In genomic region chr3:170414202-170414663, GRCh38 we compare ENCODE assay signal across 8 cellular contexts. TPM values are rescaled to one million over a fixed set of nuclear protein-coding genes. Genes with fewer than 3 reads are reported as not detected.
A peak's percentile ranks its signal among the peaks of the same experiment; 100 is the strongest.
DNase-seq lines count a peak whose midpoint lies in the region; ATAC-seq, FAIRE-seq and TF ChIP-seq lines count a peak whose summit lies in the region.

No MANE protein-coding gene starts in this region.

- H4K20me1 ChIP-seq in Loucy (ENCODE audit: insufficient read depth, low read length, poor library complexity, severe bottlenecking) = no peaks in the 10 kb centered on the region
- no peaks in the 10 kb centered on the region for H4K20me1 ChIP-seq in K562 (replicated peaks; ENCODE audit: control insufficient read depth, insufficient read depth, low read length)

- in situ Hi-C loops in K562 (cut with MboI) = no loop called here

- peak; percentile 99 for TF ChIP-seq RAD21 in K562 (CRISPR knock-in tag; conservative IDR thresholded peaks at IDR 0.05 in 1 of 2, IDR thresholded peaks at IDR 0.05 in 1 of 2)

- H3K4me1 ChIP-seq in Loucy (ENCODE audit: insufficient read depth, low read length, poor library complexity, severe bottlenecking) (no peaks in the 10 kb centered on the region), Peyer's patch (peaks cover 4 to 13% (median 7%) of the 10 kb centered on the region in 4 donors), K562 (replicated peaks in 1 of 2; ENCODE audit: control insufficient read depth in 2 of 2, insufficient read depth in 2 of 2, low read length in 2 of 2) (peaks cover 0 to 9% of the 10 kb centered on the region in 2 experiments; a peak in 1 of 5 replicates)

- no peak overlapping the region for H3K9ac ChIP-seq in Loucy (ENCODE audit: low read depth, low read length, poor library complexity, severe bottlenecking)
- no peak overlapping the region for H3K9ac ChIP-seq in K562 (ENCODE audit: insufficient read depth in 1 of 2, low read depth in 2 of 2, low read length in 2 of 2)

- peak; percentile 99 for TF ChIP-seq CTCF in Loucy (conservative IDR thresholded peaks at IDR 0.05; ENCODE audit: low read length)
- TF ChIP-seq CTCF in Peyer's patch (IDR thresholded peaks at IDR 0.05) = peak; percentile 57 to 97 (median 88)
- peak; percentile 91 to 98 (median 93) for TF ChIP-seq CTCF in K562 (IDR thresholded peaks at IDR 0.05 in 2 of 3, conservative IDR thresholded peaks at IDR 0.05 in 1 of 3; ENCODE audit: insufficient read depth in 2 of 3, low read depth in 1 of 3, low read length in 3 of 3)

- no TSS peak for BruUV-seq in K562 (replicated peaks; lab: Mats Ljungman, UMichigan)

- peak; percentile 61 for ATAC-seq in GM18907 (IDR thresholded peaks at IDR 0.05; ENCODE audit: unreplicated experiment)
- ATAC-seq in K562 = peak; percentile 85
- ATAC-seq in GM18505 (IDR thresholded peaks at IDR 0.05; ENCODE audit: unreplicated experiment) = no peak

- H3K9me3 ChIP-seq in Loucy (ENCODE audit: insufficient read depth, low read depth, low read length) = no peaks in the 10 kb centered on the region
- no peaks in the 10 kb centered on the region for H3K9me3 ChIP-seq in Peyer's patch
- no peaks in the 10 kb centered on the region for H3K9me3 ChIP-seq in K562 (replicated peaks; ENCODE audit: control insufficient read depth, insufficient read depth, low read depth, low read length)

- no peaks in the 10 kb centered on the region for H3K9me2 ChIP-seq in Loucy (replicated peaks; ENCODE audit: low read depth, low read length)

- no peak for TF ChIP-seq EP300 in K562 (IDR thresholded peaks at IDR 0.05; ENCODE audit: low read length)

- H2AFZ ChIP-seq in Loucy (ENCODE audit: low read length) (no peak overlapping the region), K562 (ENCODE audit: low read depth, low read length) (no peak overlapping the region)

- H3K27ac ChIP-seq in Peyer's patch = no peak overlapping the region
- H3K27ac ChIP-seq in K562 (ENCODE audit: extremely low read depth, low read depth, low read length) = no peak overlapping the region

- H3K4me2 ChIP-seq in Loucy (ENCODE audit: low read depth, low read length, poor library complexity, severe bottlenecking) = no peak overlapping the region
- H3K4me2 ChIP-seq in K562 (ENCODE audit: insufficient read depth, low read length) = no peak overlapping the region

- CTCF ChIA-PET in K562 (lab: Yijun Ruan, JAX; ENCODE audit: low intra/inter-chr PET ratio) = interaction anchor here (0.9 to 2.2 kb wide), 6 partner anchors 104 to 434 kb away, joined by 3 to 13 read pairs (median 8); no protein-coding TSS in a partner anchor

- H3K4me3 ChIP-seq in Loucy (ENCODE audit: low read length, poor library complexity, severe bottlenecking) (no peak overlapping the region), Peyer's patch (no peak overlapping the region), K562 (no peak overlapping the region)

- POLR2A ChIA-PET in K562 (lab: Yijun Ruan, JAX) = interaction anchor here (0.6 to 1.5 kb wide), 9 partner anchors 10 to 839 kb away, joined by 3 to 8 read pairs (median 3); partner anchors contain the start of gene RPL22L1

- 30% methylated on average over 5 of the region's 5 CpGs for WGBS in K562 (ENCODE audit: insufficient coverage, low coverage, missing lambda C conversion rate)

- DNase-seq in CMK (ENCODE audit: low read depth) (peak; percentile 25), Peyer's patch (peak in 1 of 3 donors; percentile 58), K562 (ENCODE audit: extremely low read depth in 1 of 4, low spot score in 3 of 4) (peak; percentile 58 to 75 (median 63)), iPS-NIHi7 (ENCODE audit: extremely low spot score) (peak; percentile 69)
- DNase-seq in stimulated activated CD4-positive, alpha-beta T cell treated with anti-CD3 and anti-CD28 coated beads, Interleukin-15, amount 100 ng/mL, for 24 hours = peak; percentile 41

- H3F3A ChIP-seq in Loucy (ENCODE audit: low read depth) = no peaks in the 10 kb centered on the region

- FAIRE-seq in K562 (lab: Jason Lieb, UNC) = peak; percentile 77

- no peaks in the 10 kb centered on the region for H3K36me3 ChIP-seq in Loucy (ENCODE audit: insufficient read depth, low read length)
- no peaks in the 10 kb centered on the region for H3K36me3 ChIP-seq in Peyer's patch
- no peaks in the 10 kb centered on the region for H3K36me3 ChIP-seq in K562 (ENCODE audit: control insufficient read depth, insufficient read depth, low read length)

- no peaks in the 10 kb centered on the region for H3K27me3 ChIP-seq in Loucy (ENCODE audit: insufficient read depth, low read length, poor library complexity, severe bottlenecking)
- H3K27me3 ChIP-seq in Peyer's patch = peaks cover 0 to 6% of the 10 kb centered on the region in 2 donors
- no peaks in the 10 kb centered on the region for H3K27me3 ChIP-seq in K562 (ENCODE audit: control insufficient read depth in 2 of 2, insufficient read depth in 2 of 2, low read length in 2 of 2)

- H3K79me2 ChIP-seq in Loucy (ENCODE audit: insufficient read depth, low read length) (no peaks in the 10 kb centered on the region), K562 (ENCODE audit: control insufficient read depth, insufficient read depth, low read length) (no peaks in the 10 kb centered on the region)

- TF ChIP-seq POLR2A in Peyer's patch (IDR thresholded peaks at IDR 0.05) (no peak), K562 (conservative IDR thresholded peaks at IDR 0.05) (no peak), GM18505 (IDR thresholded peaks at IDR 0.05; ENCODE audit: borderline replicate concordance, extremely low read depth, insufficient read depth, insufficient read length) (no peak)

- intact Hi-C loops in K562 (cut with micrococcal nuclease) = loop anchor here (1.0 to 5.0 kb wide), 9 partner anchors 85 to 652 kb away; no protein-coding TSS in a partner anchor

- no peaks in the 10 kb centered on the region for H3K9me1 ChIP-seq in K562 (ENCODE audit: control insufficient read depth, insufficient read depth, low read length)

TF ChIP-seq in K562, 482 proteins besides CTCF, POLR2A, EP300 and RAD21 (continues in another document):
- TF ChIP-seq CBX5 (IDR thresholded peaks at IDR 0.05; ENCODE audit: borderline replicate concordance, low read depth) = no peak
- 0 out of 4 replicates have a peak, but pooled peaks of 1 of the 2 experiments have one; percentile 28 for TF ChIP-seq ARNT (IDR thresholded peaks at IDR 0.05)
- TF ChIP-seq CREM (IDR thresholded peaks at IDR 0.05; ENCODE audit: low read depth) = 0 out of 2 replicates have a peak, but pooled peaks have one; percentile 4
- TF ChIP-seq KLF16 (IDR thresholded peaks at IDR 0.05) = peak; percentile 62
- TF ChIP-seq SUPT5H (IDR thresholded peaks at IDR 0.05) = no peak
- no peak for TF ChIP-seq ZNF76 (CRISPR knock-in tag; IDR thresholded peaks at IDR 0.05; ENCODE audit: borderline replicate concordance)
- no peak for TF ChIP-seq ZNF740 (CRISPR knock-in tag; IDR thresholded peaks at IDR 0.05)
- no peak for TF ChIP-seq ZNF740 (tag; IDR thresholded peaks at IDR 0.05)

RNA-seq across cellular contexts. Expression of gene CLDN11, which starts 4.4 kb away (rescaled TPM):
- 10 to 100 TPM in 1 of 4 donors, 1 to 10 TPM in 3; 4.1 to 16.6 (median 5.0) TPM for total RNA-seq in Peyer's patch
- total RNA-seq in K562 (2011; cell fraction: chromatin; rRNA removed; ENCODE audit: low replicate concordance) = 0.25 and 0.30 TPM in 2 replicates
- 0.67 and 0.79 TPM in 2 replicates for total RNA-seq in K562 (2011; cell fraction: nucleolus; rRNA removed)
- 0.76 and 0.95 TPM in 2 replicates for total RNA-seq in K562 (2011; cell fraction: nucleoplasm; rRNA removed)
- 0.37 and 0.41 TPM in 2 replicates for total RNA-seq in K562 (2014; rRNA removed)
- total RNA-seq in K562 (2014; rRNA removed; fragmentation: Illumina TruSeq; extraction: Trizol) = 0.16 and 0.18 TPM in 2 replicates
- total RNA-seq in K562 (2015; rRNA removed; fragmentation: Illumina TruSeq; extraction: Trizol) = 0.26 and 0.33 TPM in 2 replicates
- 0.24 and 0.42 TPM in 2 replicates for total RNA-seq in K562 (2021)
- not detected in 2 replicates for polyA plus RNA-seq in K562 (2011; rRNA removed)
- 0.22 TPM in 1 of 2 replicates, not detected in the other for polyA plus RNA-seq in K562 (2011; cell fraction: cytosol; rRNA removed)
- polyA plus RNA-seq in K562 (2011; cell fraction: nucleus; rRNA removed) = not detected in 2 replicates
- polyA plus RNA-seq in K562 (2012) = 0.17 and 0.42 TPM in 2 replicates
- 0.17 and 0.18 TPM in 2 replicates for polyA plus RNA-seq in K562 (2014; fragmentation: Illumina TruSeq; extraction: Trizol)
- polyA plus RNA-seq in K562 (2014; fragmentation: Nextera tagmentation; extraction: Ambion mirVana) = under 1 TPM; 0.14 to 0.15 TPM
- polyA plus RNA-seq in K562 (2014; rRNA removed) = 0.05 and 0.16 TPM in 2 replicates
- polyA minus RNA-seq in K562 (2011; rRNA and poly(A)+ RNA removed) = 0.32 TPM in 1 of 2 replicates, not detected in the other
- polyA minus RNA-seq in K562 (2011; cell fraction: cytosol; rRNA and poly(A)+ RNA removed) = 0.57 TPM in 1 of 2 replicates, not detected in the other
- not detected in 2 replicates for polyA minus RNA-seq in K562 (2011; cell fraction: nucleus; rRNA and poly(A)+ RNA removed)

RNA-seq across cellular contexts. Expression of gene SKIL, which starts 56.7 kb away (rescaled TPM):
- 10 to 100 TPM; 22.5 to 78.4 (median 43.5) TPM for total RNA-seq in Peyer's patch
- total RNA-seq in K562 (2011; cell fraction: chromatin; rRNA removed; ENCODE audit: low replicate concordance) = 19.4 and 45.9 TPM in 2 replicates
- 7.0 and 9.3 TPM in 2 replicates for total RNA-seq in K562 (2011; cell fraction: nucleolus; rRNA removed)
- total RNA-seq in K562 (2011; cell fraction: nucleoplasm; rRNA removed) = 15.2 and 16.4 TPM in 2 replicates
- total RNA-seq in K562 (2014; rRNA removed) = 11.5 and 19.1 TPM in 2 replicates
- total RNA-seq in K562 (2014; rRNA removed; fragmentation: Illumina TruSeq; extraction: Trizol) = 16.2 and 20.0 TPM in 2 replicates
- total RNA-seq in K562 (2015; rRNA removed; fragmentation: Illumina TruSeq; extraction: Trizol) = 15.5 and 15.6 TPM in 2 replicates
- total RNA-seq in K562 (2021) = 14.1 and 14.3 TPM in 2 replicates
- polyA plus RNA-seq in K562 (2011; rRNA removed) = 5.7 and 6.7 TPM in 2 replicates
- polyA plus RNA-seq in K562 (2011; cell fraction: cytosol; rRNA removed) = 1.4 and 2.6 TPM in 2 replicates
- polyA plus RNA-seq in K562 (2011; cell fraction: nucleus; rRNA removed) = 4.0 and 4.2 TPM in 2 replicates
- polyA plus RNA-seq in K562 (2012) = 7.3 and 9.6 TPM in 2 replicates
- 4.2 and 4.8 TPM in 2 replicates for polyA plus RNA-seq in K562 (2014; fragmentation: Illumina TruSeq; extraction: Trizol)
- 1 to 10 TPM; 4.4 to 9.7 TPM for polyA plus RNA-seq in K562 (2014; fragmentation: Nextera tagmentation; extraction: Ambion mirVana)
- 4.3 and 5.5 TPM in 2 replicates for polyA plus RNA-seq in K562 (2014; rRNA removed)
- 30.7 and 32.7 TPM in 2 replicates for polyA minus RNA-seq in K562 (2011; rRNA and poly(A)+ RNA removed)
- 14.4 and 18.0 TPM in 2 replicates for polyA minus RNA-seq in K562 (2011; cell fraction: cytosol; rRNA and poly(A)+ RNA removed)
- polyA minus RNA-seq in K562 (2011; cell fraction: nucleus; rRNA and poly(A)+ RNA removed) = 5.0 and 8.0 TPM in 2 replicates
